13 cellular contexts compared by ENCODE assay signal in genomic region chr6:168119539-168119938, GRCh38. TPM values are rescaled to one million over a fixed set of nuclear protein-coding genes. Genes with fewer than 3 reads are reported as not detected.
"Had no signal": no experiment of that assay in that cellular context is flagged by ENCODE, and none has a peak within 500 bp of the region (broad histone marks: within the 10 kb centered on the region; RNA-seq: fewer than 3 reads in every experiment).

No MANE protein-coding gene starts in this region.

- DNase-seq: GM23248, GOT3, IMR-90, Karpas-422, KBM-7 had no signal

- H2AFZ ChIP-seq: GM23248 had no signal

- H3K4me1 ChIP-seq: HAP-1 had no signal

- H3K4me2 ChIP-seq: KMS-11 had no signal

- H3K36me3 ChIP-seq: HAP-1 had no signal

- H3K9me3 ChIP-seq: HAP-1 had no signal

- ATAC-seq: HCT116 had no signal

- H3K9ac ChIP-seq: GM23248, KMS-11 had no signal

- H3K4me3 ChIP-seq: GM23248, HAP-1 had no signal

- H3K27ac ChIP-seq: GM23248, HL-60, KMS-11 had no signal

RNA-seq across cellular contexts. Expression of gene FRMD1, which starts 40.5 kb away (rescaled TPM):
- total RNA-seq: GM23248, H4, H7, HT1080, IMR-90, LHCN-M2 had no signal
- polyA plus RNA-seq: GM23248, IMR-90 had no signal
